10 cellular contexts compared by ENCODE assay signal in genomic region chr19:10553943-10554381, GRCh38. TPM values are rescaled to one million over a fixed set of nuclear protein-coding genes. Genes with fewer than 3 reads are reported as not detected.
DNase-seq lines count a peak whose midpoint lies in the region; ATAC-seq, FAIRE-seq and TF ChIP-seq lines count a peak whose summit lies in the region.
"Had no signal": no experiment of that assay in that cellular context is flagged by ENCODE, and none has a peak within 500 bp of the region (broad histone marks: within the 10 kb centered on the region; RNA-seq: fewer than 3 reads in every experiment).

No MANE protein-coding gene starts in this region.

- no TSS peak for BruUV-seq in HepG2 (replicated peaks; lab: Mats Ljungman, UMichigan)

- DNase-seq in DND-41, result peak; percentile 98
- DNase-seq in activated CD4-positive, alpha-beta T cell treated with anti-CD3 and anti-CD28 coated beads, Interleukin-2, amount 10 ng/mL, durations not matched to agents 7 days and 5 days, result peak; percentile 84
- DNase-seq in HepG2 (ENCODE audit: low spot score), result no peak
- no peak for DNase-seq in glomerular visceral epithelial cell (ENCODE audit: extremely low spot score)
- DNase-seq in GM23338 (ENCODE audit: low spot score), result no peak
- DNase-seq: OCI-M1 had no signal

- CTCF ChIA-PET in activated CD4-positive, alpha-beta T cell treated with anti-CD3 and anti-CD28 coated beads, Interleukin-2, amount 10 ng/mL, durations not matched to agents 7 days and 5 days (lab: Charles Lee), result interaction anchor here (0.6 to 3.2 kb wide), 13 partner anchors 9 to 163 kb away, joined by 3 to 14 read pairs (median 4); partner anchors contain the start of genes DNM2 and KRI1
- CTCF ChIA-PET in HepG2 (lab: Yijun Ruan, JAX; ENCODE audit: low intra/inter-chr PET ratio, low total read pairs), result no interaction called here

- 94% methylated on average over 3 of the region's 12 CpGs for WGBS in HepG2 (ENCODE audit: low lambda C conversion rate)

- peak overlapping the region; percentile 70 for H3K4me3 Mint-ChIP-seq in activated CD4-positive, alpha-beta T cell treated with anti-CD3 and anti-CD28 coated beads, Interleukin-2, amount 10 ng/mL, durations not matched to agents 7 days and 5 days
- no peak overlapping the region for H3K4me3 Mint-ChIP-seq in GM23338

- H3K9me3 Mint-ChIP-seq in activated CD4-positive, alpha-beta T cell treated with anti-CD3 and anti-CD28 coated beads, Interleukin-2, amount 10 ng/mL, durations not matched to agents 7 days and 5 days, result no peaks in the 10 kb centered on the region
- no peaks in the 10 kb centered on the region for H3K9me3 Mint-ChIP-seq in GM23338

- TF ChIP-seq CTCF in DND-41 (IDR thresholded peaks at IDR 0.05; ENCODE audit: borderline replicate concordance, extremely low read depth, low read length, poor library complexity, severe bottlenecking), result no peak
- no peak for TF ChIP-seq CTCF in HepG2 (CRISPR knock-in tag; IDR thresholded peaks at IDR 0.05)
- no peak for TF ChIP-seq CTCF in GM23338 (conservative IDR thresholded peaks at IDR 0.05; ENCODE audit: low read depth in 2 of 2)

- no peak overlapping the region for H2AFZ ChIP-seq in DND-41 (ENCODE audit: low read depth, low read length)
- H2AFZ ChIP-seq in HepG2 (ENCODE audit: low read length), result no peak overlapping the region
- H2AFZ ChIP-seq in GM23338, result no peak overlapping the region

- H3K4me1 ChIP-seq in DND-41 (ENCODE audit: insufficient read depth, low read length) (peaks cover 76% of the 10 kb centered on the region), HepG2 (ENCODE audit: insufficient read depth, low read length) (no peaks in the 10 kb centered on the region), GM23338 (ENCODE audit: insufficient read depth) (no peaks in the 10 kb centered on the region)

- H3K4me1 Mint-ChIP-seq in activated CD4-positive, alpha-beta T cell treated with anti-CD3 and anti-CD28 coated beads, Interleukin-2, amount 10 ng/mL, durations not matched to agents 7 days and 5 days, result peaks cover 63% of the 10 kb centered on the region
- no peaks in the 10 kb centered on the region for H3K4me1 Mint-ChIP-seq in GM23338

- H3K9me3 ChIP-seq in DND-41 (ENCODE audit: insufficient read depth, low read length, severe bottlenecking) (no peaks in the 10 kb centered on the region), HepG2 (ENCODE audit: low read length) (no peaks in the 10 kb centered on the region)

- H3K27me3 ChIP-seq in DND-41 (ENCODE audit: insufficient read depth, low read length, poor library complexity), result no peaks in the 10 kb centered on the region
- H3K27me3 ChIP-seq in HepG2 (ENCODE audit: control insufficient read depth in 1 of 2, insufficient read depth in 2 of 2, low read length in 2 of 2), result no peaks in the 10 kb centered on the region
- H3K27me3 ChIP-seq in GM23338 (ENCODE audit: insufficient read depth), result no peaks in the 10 kb centered on the region

- in situ Hi-C loops in HepG2 (cut with HindIII; ENCODE audit: extremely low pct_ligation_motif_present, low pct_unique_long_range_greater_than_20kb), result no loop called here

- TF ChIP-seq EP300 in HepG2 (IDR thresholded peaks at IDR 0.05; ENCODE audit: low read depth in 2 of 2, low read length in 2 of 2), result no peak
- TF ChIP-seq EP300 in HepG2 (CRISPR knock-in tag; IDR thresholded peaks at IDR 0.05; ENCODE audit: borderline replicate concordance), result no peak

- H3K4me3 ChIP-seq in DND-41 (ENCODE audit: low read depth in 1 of 2, low read length in 2 of 2) (no peak overlapping the region), HepG2 (replicated peaks in 1 of 3; ENCODE audit: insufficient read depth in 1 of 3, low read depth in 2 of 3, low read length in 3 of 3) (no peak overlapping the region), GM23338 (no peak overlapping the region)

- peak overlapping the region; percentile 50 for H3K9ac ChIP-seq in DND-41 (ENCODE audit: low read depth, low read length)
- no peak overlapping the region for H3K9ac ChIP-seq in HepG2 (ENCODE audit: insufficient read depth, low read depth, low read length)

- peaks cover 30% of the 10 kb centered on the region for H3F3A ChIP-seq in GM23338 (replicated peaks; ENCODE audit: low read depth)

- H3K27ac ChIP-seq in DND-41 (ENCODE audit: low read length), result peak overlapping the region; percentile 96
- no peak overlapping the region for H3K27ac ChIP-seq in HepG2 (ENCODE audit: extremely low read length, insufficient read depth, low read length)
- H3K27ac ChIP-seq in GM23338 (ENCODE audit: low read depth), result no peak overlapping the region

- peaks cover 21% of the 10 kb centered on the region for H3K79me2 ChIP-seq in DND-41 (ENCODE audit: insufficient read depth, low read length)
- no peaks in the 10 kb centered on the region for H3K79me2 ChIP-seq in HepG2 (ENCODE audit: insufficient read depth, low read length)
- H3K79me2 ChIP-seq in GM23338 (replicated peaks; ENCODE audit: insufficient read depth), result no peaks in the 10 kb centered on the region

- no peak for TF ChIP-seq RAD21 in HepG2 (CRISPR knock-in tag; IDR thresholded peaks at IDR 0.05)

- ATAC-seq in DND-41 (ENCODE audit: insufficient read depth, low read depth), result peak; percentile 86
- peak; percentile 54 for ATAC-seq in HG02642 (IDR thresholded peaks at IDR 0.05; ENCODE audit: poor library complexity, unreplicated experiment)
- ATAC-seq in HepG2, result no peak
- no peak for ATAC-seq in HG03520 (IDR thresholded peaks at IDR 0.05; ENCODE audit: unreplicated experiment)
- no peak for ATAC-seq in GM23338
- no peak for ATAC-seq in HG02588 (IDR thresholded peaks at IDR 0.05; ENCODE audit: unreplicated experiment)

- no peak for FAIRE-seq in HepG2 (lab: Jason Lieb, UNC)
- FAIRE-seq: endometrium had no signal

- peaks cover 73% of the 10 kb centered on the region for H3K36me3 Mint-ChIP-seq in activated CD4-positive, alpha-beta T cell treated with anti-CD3 and anti-CD28 coated beads, Interleukin-2, amount 10 ng/mL, durations not matched to agents 7 days and 5 days (ENCODE audit: low read depth)
- H3K36me3 Mint-ChIP-seq in GM23338 (ENCODE audit: low read depth), result peaks cover 87% of the 10 kb centered on the region

- H3K4me2 ChIP-seq in DND-41 (ENCODE audit: insufficient read depth, low read length), result peak overlapping the region; percentile 50
- no peak overlapping the region for H3K4me2 ChIP-seq in HepG2 (ENCODE audit: low read depth, low read length)
- H3K4me2 ChIP-seq in GM23338, result no peak overlapping the region

- no peak for TF ChIP-seq POLR2A in HepG2 (IDR thresholded peaks at IDR 0.05; ENCODE audit: insufficient read depth in 1 of 2, low read depth in 2 of 2, low read length in 2 of 2)

- intact Hi-C loops in HepG2 (cut with micrococcal nuclease; ENCODE audit: unreplicated experiment), result no loop called here

- no peaks in the 10 kb centered on the region for H3K9me2 ChIP-seq in GM23338 (ENCODE audit: insufficient read depth)

- peaks cover 10% of the 10 kb centered on the region for H4K20me1 ChIP-seq in DND-41 (ENCODE audit: insufficient read depth, low read length)
- H4K20me1 ChIP-seq in HepG2 (ENCODE audit: insufficient read depth, low read length), result no peaks in the 10 kb centered on the region
- peaks cover 8% of the 10 kb centered on the region for H4K20me1 ChIP-seq in GM23338 (replicated peaks; ENCODE audit: insufficient read depth)

- H3K27me3 Mint-ChIP-seq in activated CD4-positive, alpha-beta T cell treated with anti-CD3 and anti-CD28 coated beads, Interleukin-2, amount 10 ng/mL, durations not matched to agents 7 days and 5 days, result no peaks in the 10 kb centered on the region
- H3K27me3 Mint-ChIP-seq in GM23338 (ENCODE audit: insufficient read depth, low read depth, poor library complexity), result peaks cover 22% of the 10 kb centered on the region

- H3K36me3 ChIP-seq in DND-41 (ENCODE audit: insufficient read depth, low read length) (peaks cover 77% of the 10 kb centered on the region), HepG2 (replicated peaks in 1 of 2; ENCODE audit: control insufficient read depth in 1 of 2, insufficient read depth in 2 of 2, low read length in 2 of 2) (peaks cover 15 to 66% of the 10 kb centered on the region in 2 experiments), GM23338 (ENCODE audit: insufficient read depth) (peaks cover 16% of the 10 kb centered on the region; the same call in 1 of the 2 replicates)

- H3K27ac Mint-ChIP-seq in activated CD4-positive, alpha-beta T cell treated with anti-CD3 and anti-CD28 coated beads, Interleukin-2, amount 10 ng/mL, durations not matched to agents 7 days and 5 days, result peak overlapping the region; percentile 96
- H3K27ac Mint-ChIP-seq in GM23338, result no peak overlapping the region

- POLR2A ChIA-PET in activated CD4-positive, alpha-beta T cell treated with anti-CD3 and anti-CD28 coated beads, Interleukin-2, amount 10 ng/mL, durations not matched to agents 7 days and 5 days (lab: Charles Lee), result interaction anchor here (0.5 kb wide), 1 partner anchor 58 kb away, joined by 4 read pairs; no protein-coding TSS in a partner anchor
- POLR2A ChIA-PET in HepG2 (lab: Yijun Ruan, JAX), result interaction anchor here (1.1 to 1.9 kb wide), 3 partner anchors 11 to 27 kb away, joined by 3 to 4 read pairs (median 3); no protein-coding TSS in a partner anchor

RNA-seq across cellular contexts. Expression of gene ATG4D, which starts 10.3 kb away (rescaled TPM):
- total RNA-seq in activated CD4-positive, alpha-beta T cell treated with anti-CD3 and anti-CD28 coated beads, Interleukin-2, amount 10 ng/mL, durations not matched to agents 7 days and 5 days, result 10 to 100 TPM; 40.0 to 41.4 TPM
- 9.3 and 19.0 TPM in 2 replicates for total RNA-seq in HepG2 (2016; rRNA removed; fragmentation: Illumina TruSeq; extraction: Trizol)
- total RNA-seq in HepG2 (2016; cell fraction: cytosol; rRNA removed; fragmentation: Illumina TruSeq; extraction: Trizol; ENCODE audit: low read depth), result 20.9 and 26.1 TPM in 2 replicates
- 8.3 and 18.7 TPM in 2 replicates for total RNA-seq in HepG2 (2016; cell fraction: insoluble cytoplasmic fraction; rRNA removed; fragmentation: Illumina TruSeq; extraction: Trizol)
- total RNA-seq in HepG2 (2016; cell fraction: membrane; rRNA removed; fragmentation: Illumina TruSeq; extraction: Trizol), result 35.4 and 38.3 TPM in 2 replicates
- total RNA-seq in HepG2 (2016; cell fraction: nucleus; rRNA removed; fragmentation: Illumina TruSeq; extraction: Trizol), result 17.2 TPM in 2 replicates
- polyA plus RNA-seq in HepG2 (2011; rRNA removed) (17.8 and 22.9 TPM in 2 replicates), GM23338 (2016; fragmentation: Nextera tagmentation; extraction: Ambion mirVana) (15.1 and 19.1 TPM in 2 replicates)
- polyA plus RNA-seq in HepG2 (2011; cell fraction: cytosol; rRNA removed), result 16.1 and 23.3 TPM in 2 replicates
- polyA plus RNA-seq in HepG2 (2011; cell fraction: nucleus; rRNA removed), result 60.1 and 73.0 TPM in 2 replicates
- polyA plus RNA-seq in HepG2 (2012), result 16.8 and 18.5 TPM in 2 replicates
- 22.2 and 28.5 TPM in 2 replicates for polyA plus RNA-seq in HepG2 (2016; cell fraction: cytosol; fragmentation: Illumina TruSeq; extraction: Trizol; ENCODE audit: low read depth)
- polyA plus RNA-seq in HepG2 (2016; cell fraction: insoluble cytoplasmic fraction; fragmentation: Illumina TruSeq; extraction: Trizol; ENCODE audit: low read depth), result 11.1 and 14.6 TPM in 2 replicates
- 29.9 and 35.4 TPM in 2 replicates for polyA plus RNA-seq in HepG2 (2016; cell fraction: membrane; fragmentation: Illumina TruSeq; extraction: Trizol; ENCODE audit: low read depth)
- polyA plus RNA-seq in HepG2 (2016; cell fraction: nucleus; fragmentation: Illumina TruSeq; extraction: Trizol; ENCODE audit: insufficient read depth, low read depth), result 35.0 and 45.7 TPM in 2 replicates
- polyA minus RNA-seq in HepG2 (2011; rRNA and poly(A)+ RNA removed; ENCODE audit: low replicate concordance), result 33.4 and 51.6 TPM in 2 replicates
- 18.5 and 22.9 TPM in 2 replicates for polyA minus RNA-seq in HepG2 (2011; cell fraction: cytosol; rRNA and poly(A)+ RNA removed)
- polyA minus RNA-seq in HepG2 (2011; cell fraction: nucleus; rRNA and poly(A)+ RNA removed), result 13.3 and 16.9 TPM in 2 replicates
- total RNA-seq in GM23338 (2014; rRNA removed; shearing (Covaris generic)), result 53.2 and 55.5 TPM in 2 replicates

RNA-seq across cellular contexts. Expression of gene KRI1, which starts 11.8 kb away (rescaled TPM):
- 10 to 100 TPM; 68.1 to 78.4 TPM for total RNA-seq in activated CD4-positive, alpha-beta T cell treated with anti-CD3 and anti-CD28 coated beads, Interleukin-2, amount 10 ng/mL, durations not matched to agents 7 days and 5 days
- 10.2 and 11.7 TPM in 2 replicates for total RNA-seq in HepG2 (2016; rRNA removed; fragmentation: Illumina TruSeq; extraction: Trizol)
- 2.3 and 3.1 TPM in 2 replicates for total RNA-seq in HepG2 (2016; cell fraction: cytosol; rRNA removed; fragmentation: Illumina TruSeq; extraction: Trizol; ENCODE audit: low read depth)
- total RNA-seq in HepG2 (2016; cell fraction: insoluble cytoplasmic fraction; rRNA removed; fragmentation: Illumina TruSeq; extraction: Trizol), result 8.4 and 12.8 TPM in 2 replicates
- total RNA-seq in HepG2 (2016; cell fraction: membrane; rRNA removed; fragmentation: Illumina TruSeq; extraction: Trizol), result 3.2 and 3.9 TPM in 2 replicates
- total RNA-seq in HepG2 (2016; cell fraction: nucleus; rRNA removed; fragmentation: Illumina TruSeq; extraction: Trizol), result 9.0 and 10.0 TPM in 2 replicates
- polyA plus RNA-seq in HepG2 (2011; rRNA removed) (9.1 and 12.7 TPM in 2 replicates), GM23338 (2016; fragmentation: Nextera tagmentation; extraction: Ambion mirVana) (43.2 and 48.8 TPM in 2 replicates)
- 4.8 and 4.9 TPM in 2 replicates for polyA plus RNA-seq in HepG2 (2011; cell fraction: cytosol; rRNA removed)
- polyA plus RNA-seq in HepG2 (2011; cell fraction: nucleus; rRNA removed), result 29.3 and 32.2 TPM in 2 replicates
- polyA plus RNA-seq in HepG2 (2012), result 12.5 and 15.9 TPM in 2 replicates
- polyA plus RNA-seq in HepG2 (2016; cell fraction: cytosol; fragmentation: Illumina TruSeq; extraction: Trizol; ENCODE audit: low read depth), result 1.9 and 2.1 TPM in 2 replicates
- polyA plus RNA-seq in HepG2 (2016; cell fraction: insoluble cytoplasmic fraction; fragmentation: Illumina TruSeq; extraction: Trizol; ENCODE audit: low read depth), result 11.0 and 12.8 TPM in 2 replicates
- polyA plus RNA-seq in HepG2 (2016; cell fraction: membrane; fragmentation: Illumina TruSeq; extraction: Trizol; ENCODE audit: low read depth), result 3.0 and 4.1 TPM in 2 replicates
- polyA plus RNA-seq in HepG2 (2016; cell fraction: nucleus; fragmentation: Illumina TruSeq; extraction: Trizol; ENCODE audit: insufficient read depth, low read depth), result 59.6 and 63.0 TPM in 2 replicates
- polyA minus RNA-seq in HepG2 (2011; rRNA and poly(A)+ RNA removed; ENCODE audit: low replicate concordance), result 12.6 and 33.9 TPM in 2 replicates
- polyA minus RNA-seq in HepG2 (2011; cell fraction: cytosol; rRNA and poly(A)+ RNA removed), result 5.1 and 8.9 TPM in 2 replicates
- 8.8 and 9.8 TPM in 2 replicates for polyA minus RNA-seq in HepG2 (2011; cell fraction: nucleus; rRNA and poly(A)+ RNA removed)
- total RNA-seq in GM23338 (2014; rRNA removed; shearing (Covaris generic)), result 23.8 and 25.0 TPM in 2 replicates

RNA-seq across cellular contexts. Expression of gene CDKN2D, which starts 14.8 kb away (rescaled TPM):
- total RNA-seq in activated CD4-positive, alpha-beta T cell treated with anti-CD3 and anti-CD28 coated beads, Interleukin-2, amount 10 ng/mL, durations not matched to agents 7 days and 5 days, result 10 to 100 TPM; 78.6 to 88.9 TPM
- total RNA-seq in HepG2 (2016; rRNA removed; fragmentation: Illumina TruSeq; extraction: Trizol), result 4.8 and 5.4 TPM in 2 replicates
- 4.1 and 5.0 TPM in 2 replicates for total RNA-seq in HepG2 (2016; cell fraction: cytosol; rRNA removed; fragmentation: Illumina TruSeq; extraction: Trizol; ENCODE audit: low read depth)
- 4.8 and 5.1 TPM in 2 replicates for total RNA-seq in HepG2 (2016; cell fraction: insoluble cytoplasmic fraction; rRNA removed; fragmentation: Illumina TruSeq; extraction: Trizol)
- 7.2 and 8.5 TPM in 2 replicates for total RNA-seq in HepG2 (2016; cell fraction: membrane; rRNA removed; fragmentation: Illumina TruSeq; extraction: Trizol)
- 2.6 and 3.2 TPM in 2 replicates for total RNA-seq in HepG2 (2016; cell fraction: nucleus; rRNA removed; fragmentation: Illumina TruSeq; extraction: Trizol)
- polyA plus RNA-seq in HepG2 (2011; rRNA removed) (8.0 and 8.6 TPM in 2 replicates), GM23338 (2016; fragmentation: Nextera tagmentation; extraction: Ambion mirVana) (4.0 and 5.8 TPM in 2 replicates)
- 9.2 and 13.0 TPM in 2 replicates for polyA plus RNA-seq in HepG2 (2011; cell fraction: cytosol; rRNA removed)
- 7.4 and 7.6 TPM in 2 replicates for polyA plus RNA-seq in HepG2 (2011; cell fraction: nucleus; rRNA removed)
- polyA plus RNA-seq in HepG2 (2012), result 2.5 and 6.6 TPM in 2 replicates
- 6.2 and 7.7 TPM in 2 replicates for polyA plus RNA-seq in HepG2 (2016; cell fraction: cytosol; fragmentation: Illumina TruSeq; extraction: Trizol; ENCODE audit: low read depth)
- 6.3 and 8.0 TPM in 2 replicates for polyA plus RNA-seq in HepG2 (2016; cell fraction: insoluble cytoplasmic fraction; fragmentation: Illumina TruSeq; extraction: Trizol; ENCODE audit: low read depth)
- polyA plus RNA-seq in HepG2 (2016; cell fraction: membrane; fragmentation: Illumina TruSeq; extraction: Trizol; ENCODE audit: low read depth), result 8.2 and 8.7 TPM in 2 replicates
- 11.5 and 12.4 TPM in 2 replicates for polyA plus RNA-seq in HepG2 (2016; cell fraction: nucleus; fragmentation: Illumina TruSeq; extraction: Trizol; ENCODE audit: insufficient read depth, low read depth)
- polyA minus RNA-seq in HepG2 (2011; rRNA and poly(A)+ RNA removed; ENCODE audit: low replicate concordance), result 7.8 and 7.9 TPM in 2 replicates
- 1.8 and 2.3 TPM in 2 replicates for polyA minus RNA-seq in HepG2 (2011; cell fraction: cytosol; rRNA and poly(A)+ RNA removed)
- 0.39 and 0.87 TPM in 2 replicates for polyA minus RNA-seq in HepG2 (2011; cell fraction: nucleus; rRNA and poly(A)+ RNA removed)
- 1.4 and 3.2 TPM in 2 replicates for total RNA-seq in GM23338 (2014; rRNA removed; shearing (Covaris generic))

RNA-seq across cellular contexts. Expression of gene AP1M2, which starts 33.1 kb away (rescaled TPM):
- total RNA-seq in activated CD4-positive, alpha-beta T cell treated with anti-CD3 and anti-CD28 coated beads, Interleukin-2, amount 10 ng/mL, durations not matched to agents 7 days and 5 days, result not detected
- 76.8 and 82.9 TPM in 2 replicates for total RNA-seq in HepG2 (2016; rRNA removed; fragmentation: Illumina TruSeq; extraction: Trizol)
- total RNA-seq in HepG2 (2016; cell fraction: cytosol; rRNA removed; fragmentation: Illumina TruSeq; extraction: Trizol; ENCODE audit: low read depth), result 118 and 125 TPM in 2 replicates
- total RNA-seq in HepG2 (2016; cell fraction: insoluble cytoplasmic fraction; rRNA removed; fragmentation: Illumina TruSeq; extraction: Trizol), result 76.9 and 81.0 TPM in 2 replicates
- total RNA-seq in HepG2 (2016; cell fraction: membrane; rRNA removed; fragmentation: Illumina TruSeq; extraction: Trizol), result 155 and 171 TPM in 2 replicates
- 20.9 and 33.5 TPM in 2 replicates for total RNA-seq in HepG2 (2016; cell fraction: nucleus; rRNA removed; fragmentation: Illumina TruSeq; extraction: Trizol)
- 6.3 and 11.0 TPM in 2 replicates for polyA plus RNA-seq in HepG2 (2011; rRNA removed)
- 9.9 and 10.4 TPM in 2 replicates for polyA plus RNA-seq in HepG2 (2011; cell fraction: cytosol; rRNA removed)
- 5.0 and 7.5 TPM in 2 replicates for polyA plus RNA-seq in HepG2 (2011; cell fraction: nucleus; rRNA removed)
- polyA plus RNA-seq in HepG2 (2012), result 15.7 and 24.8 TPM in 2 replicates
- 112 and 122 TPM in 2 replicates for polyA plus RNA-seq in HepG2 (2016; cell fraction: cytosol; fragmentation: Illumina TruSeq; extraction: Trizol; ENCODE audit: low read depth)
- polyA plus RNA-seq in HepG2 (2016; cell fraction: insoluble cytoplasmic fraction; fragmentation: Illumina TruSeq; extraction: Trizol; ENCODE audit: low read depth), result 68.0 and 75.6 TPM in 2 replicates
- polyA plus RNA-seq in HepG2 (2016; cell fraction: membrane; fragmentation: Illumina TruSeq; extraction: Trizol; ENCODE audit: low read depth), result 140 and 148 TPM in 2 replicates
- polyA plus RNA-seq in HepG2 (2016; cell fraction: nucleus; fragmentation: Illumina TruSeq; extraction: Trizol; ENCODE audit: insufficient read depth, low read depth), result 52.2 and 56.2 TPM in 2 replicates
- 5.0 and 16.3 TPM in 2 replicates for polyA minus RNA-seq in HepG2 (2011; rRNA and poly(A)+ RNA removed; ENCODE audit: low replicate concordance)
- polyA minus RNA-seq in HepG2 (2011; cell fraction: cytosol; rRNA and poly(A)+ RNA removed), result 3.0 and 5.1 TPM in 2 replicates
- 1.2 and 3.2 TPM in 2 replicates for polyA minus RNA-seq in HepG2 (2011; cell fraction: nucleus; rRNA and poly(A)+ RNA removed)
- 158 and 165 TPM in 2 replicates for total RNA-seq in GM23338 (2014; rRNA removed; shearing (Covaris generic))
- polyA plus RNA-seq in GM23338 (2016; fragmentation: Nextera tagmentation; extraction: Ambion mirVana), result 128 and 141 TPM in 2 replicates

RNA-seq across cellular contexts. Expression of gene S1PR5, which starts 36.7 kb away (rescaled TPM):
- total RNA-seq in activated CD4-positive, alpha-beta T cell treated with anti-CD3 and anti-CD28 coated beads, Interleukin-2, amount 10 ng/mL, durations not matched to agents 7 days and 5 days, result not detected
- total RNA-seq in HepG2 (2016; rRNA removed; fragmentation: Illumina TruSeq; extraction: Trizol), result not detected in 2 replicates
- total RNA-seq in HepG2 (2016; cell fraction: cytosol; rRNA removed; fragmentation: Illumina TruSeq; extraction: Trizol; ENCODE audit: low read depth), result not detected in 2 replicates
- 0.09 TPM in 1 of 2 replicates, not detected in the other for total RNA-seq in HepG2 (2016; cell fraction: insoluble cytoplasmic fraction; rRNA removed; fragmentation: Illumina TruSeq; extraction: Trizol)
- not detected in 2 replicates for total RNA-seq in HepG2 (2016; cell fraction: membrane; rRNA removed; fragmentation: Illumina TruSeq; extraction: Trizol)
- not detected in 2 replicates for total RNA-seq in HepG2 (2016; cell fraction: nucleus; rRNA removed; fragmentation: Illumina TruSeq; extraction: Trizol)
- polyA plus RNA-seq in HepG2 (2011; rRNA removed) (0.04 TPM in 1 of 2 replicates, not detected in the other), GM23338 (2016; fragmentation: Nextera tagmentation; extraction: Ambion mirVana) (4.6 and 4.8 TPM in 2 replicates)
- 0.04 TPM in 1 of 2 replicates, not detected in the other for polyA plus RNA-seq in HepG2 (2011; cell fraction: cytosol; rRNA removed)
- polyA plus RNA-seq in HepG2 (2011; cell fraction: nucleus; rRNA removed), result not detected in 2 replicates
- polyA plus RNA-seq in HepG2 (2012), result not detected in 2 replicates
- not detected in 2 replicates for polyA plus RNA-seq in HepG2 (2016; cell fraction: cytosol; fragmentation: Illumina TruSeq; extraction: Trizol; ENCODE audit: low read depth)
- polyA plus RNA-seq in HepG2 (2016; cell fraction: insoluble cytoplasmic fraction; fragmentation: Illumina TruSeq; extraction: Trizol; ENCODE audit: low read depth), result not detected in 2 replicates
- not detected in 2 replicates for polyA plus RNA-seq in HepG2 (2016; cell fraction: membrane; fragmentation: Illumina TruSeq; extraction: Trizol; ENCODE audit: low read depth)
- not detected in 2 replicates for polyA plus RNA-seq in HepG2 (2016; cell fraction: nucleus; fragmentation: Illumina TruSeq; extraction: Trizol; ENCODE audit: insufficient read depth, low read depth)
- polyA minus RNA-seq in HepG2 (2011; rRNA and poly(A)+ RNA removed; ENCODE audit: low replicate concordance), result 0.72 TPM in 1 of 2 replicates, not detected in the other
- polyA minus RNA-seq in HepG2 (2011; cell fraction: cytosol; rRNA and poly(A)+ RNA removed), result not detected in 2 replicates
- polyA minus RNA-seq in HepG2 (2011; cell fraction: nucleus; rRNA and poly(A)+ RNA removed), result not detected in 2 replicates
- total RNA-seq in GM23338 (2014; rRNA removed; shearing (Covaris generic)), result 3.1 and 8.0 TPM in 2 replicates

Comparison
In these comparisons a context has a peak if more than half of its experiments do, and no peak if none do; other contexts are left out.
1. ATAC-seq: peak in DND-41 (single experiment) and HG02642 (single experiment); none in HepG2 (single experiment), HG03520 (single experiment), GM23338 (single experiment) and HG02588 (single experiment).
2. DNase-seq: peak in DND-41 (single experiment) and activated CD4-positive, alpha-beta T cell treated with anti-CD3 and anti-CD28 coated beads, Interleukin-2, amount 10 ng/mL, durations not matched to agents 7 days and 5 days (single experiment); none in HepG2 (single experiment), glomerular visceral epithelial cell (single experiment) and GM23338 (single experiment).
3. RNA of gene CDKN2D, which starts 14.8 kb away (total RNA-seq): 78.6 to 88.9 TPM in activated CD4-positive, alpha-beta T cell treated with anti-CD3 and anti-CD28 coated beads, Interleukin-2, amount 10 ng/mL, durations not matched to agents 7 days and 5 days; 2.6 to 8.5 TPM in HepG2 and 1.4 to 3.2 TPM in GM23338; every median in the first group is over 4 times any median in the second.